ENCODE assay signal across 8 cellular contexts in genomic region chr6:35260642-35261570, GRCh38. TPM values are rescaled to one million over a fixed set of nuclear protein-coding genes. Genes with fewer than 3 reads are reported as not detected.
DNase-seq lines count a peak whose midpoint lies in the region; ATAC-seq and TF ChIP-seq lines count a peak whose summit lies in the region.

No MANE protein-coding gene starts in this region.

- H3K9me3 Mint-ChIP-seq in nephron, result no peaks in the 10 kb centered on the region

- peak overlapping the region; percentile 95 for H3K4me2 ChIP-seq in BLaER1

- DNase-seq in MG63 (no peak), choroid plexus epithelial cell (ENCODE audit: low read depth) (no peak), NCI-H446 treated with DMSO at 0.1 percent for 48 hours (lab: John Stamatoyannopoulos, UW) (no peak), ecto neural progenitor cell (ENCODE audit: low spot score) (no peak), middle frontal gyrus (ENCODE audit: extremely low spot score, low spot score) (no peak)

- no peaks in the 10 kb centered on the region for H3K27me3 Mint-ChIP-seq in nephron (ENCODE audit: low read depth)

- H3K4me3 ChIP-seq in BLaER1, result peak overlapping the region; percentile 87
- H3K4me3 ChIP-seq in MG63, result peak overlapping the region; percentile 89
- peak overlapping the region; percentile 98 for H3K4me3 ChIP-seq in choroid plexus epithelial cell (ENCODE audit: low read depth, low read length)

- peaks cover 54% of the 10 kb centered on the region for H3K4me1 ChIP-seq in BLaER1

- peak overlapping the region; percentile 96 for H3K9ac ChIP-seq in BLaER1

- TF ChIP-seq CTCF in choroid plexus epithelial cell (conservative IDR thresholded peaks at IDR 0.05; ENCODE audit: low read depth, low read length), result no peak
- no peak for TF ChIP-seq CTCF in nephron (IDR thresholded peaks at IDR 0.05; ENCODE audit: unreplicated experiment in 3 of 3)

- H3K9me3 ChIP-seq in BLaER1, result no peaks in the 10 kb centered on the region
- H3K9me3 ChIP-seq in MG63, result no peaks in the 10 kb centered on the region

- no peaks in the 10 kb centered on the region for H3K27me3 ChIP-seq in BLaER1
- H3K27me3 ChIP-seq in MG63, result no peaks in the 10 kb centered on the region

- ATAC-seq in GM18858 (IDR thresholded peaks at IDR 0.05; ENCODE audit: unreplicated experiment), result no peak

- peak overlapping the region; percentile 90 to 98 (median 96) for H3K4me3 Mint-ChIP-seq in nephron

- peaks cover 34% of the 10 kb centered on the region for H3K4me1 Mint-ChIP-seq in nephron

- peaks cover 9% of the 10 kb centered on the region; the same call in 1 of the 2 replicates for H4K20me1 ChIP-seq in BLaER1

- peak overlapping the region; percentile 92 to 97 (median 96) for H3K27ac Mint-ChIP-seq in nephron

- peak overlapping the region; percentile 97; the same call in 1 of the 2 replicates for H3K27ac ChIP-seq in BLaER1

- H3K36me3 Mint-ChIP-seq in nephron (ENCODE audit: low read depth), result no peaks in the 10 kb centered on the region

- H3K36me3 ChIP-seq in BLaER1 (no peaks in the 10 kb centered on the region), MG63 (no peaks in the 10 kb centered on the region)

RNA-seq across cellular contexts. Expression of gene ZNF76, which starts 1.4 kb away (rescaled TPM):
- total RNA-seq in MG63 (2014; rRNA removed; shearing (Covaris generic); ENCODE audit: low replicate concordance), result 14.2 and 14.9 TPM in 2 replicates

RNA-seq across cellular contexts. Expression of gene DEF6, which starts 36.7 kb away (rescaled TPM):
- 0.33 TPM in 1 of 2 replicates, not detected in the other for total RNA-seq in MG63 (2014; rRNA removed; shearing (Covaris generic); ENCODE audit: low replicate concordance)

RNA-seq across cellular contexts. Expression of gene SCUBE3, which starts 47.1 kb away (rescaled TPM):
- 2.5 and 4.2 TPM in 2 replicates for total RNA-seq in MG63 (2014; rRNA removed; shearing (Covaris generic); ENCODE audit: low replicate concordance)
